Comparison of ENCODE assay signal across 10 cellular contexts in the genomic region with DNA sequence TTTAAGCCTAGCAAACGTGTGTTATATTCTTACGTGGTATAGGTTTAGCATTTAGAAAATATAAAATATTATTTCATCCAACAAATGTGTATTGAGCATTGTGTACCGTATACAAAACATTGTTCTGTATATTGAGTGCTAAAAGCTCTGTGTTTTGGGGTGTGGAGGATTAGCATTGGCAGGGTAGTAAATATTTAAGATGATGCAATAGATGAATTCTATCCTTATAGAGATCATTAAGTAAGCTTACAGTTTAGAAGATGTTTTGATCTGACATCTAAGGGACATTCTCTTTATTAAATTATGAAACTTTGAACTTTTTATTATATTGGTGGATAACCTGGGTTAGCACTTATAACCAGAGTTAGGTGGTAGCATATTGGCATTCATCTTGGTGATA. TPM values are rescaled to one million over a fixed set of nuclear protein-coding genes. Genes with fewer than 3 reads are reported as not detected.
"Had no signal": no experiment of that assay in that cellular context is flagged by ENCODE, and none has a peak within 500 bp of the region (broad histone marks: within the 10 kb centered on the region; RNA-seq: fewer than 3 reads in every experiment).

No MANE protein-coding gene starts in this region.

- H2AFZ ChIP-seq: GM23248 had no signal

- H3K4me3 Mint-ChIP-seq: H9 had no signal

- H3K9ac ChIP-seq: GM23248, KMS-11 had no signal

- H3K27ac Mint-ChIP-seq: H9 had no signal

- H3K27ac ChIP-seq: GM23248, KMS-11 had no signal

- H3K4me2 ChIP-seq: KMS-11 had no signal

- DNase-seq: GM23248, GOT3, H9, HCEC 1CT, Kasumi-1, KBM-7 had no signal

- H3K4me3 ChIP-seq: GM23248 had no signal

- FAIRE-seq: H54, HTR-8/SVneo had no signal

RNA-seq across cellular contexts. Expression of a gene that starts 51.3 kb away (rescaled TPM):
- total RNA-seq: HT-29 had no signal
